ENCODE assay signal across 20 cellular contexts in genomic region chr5:2708132-2708531, GRCh38. TPM values are rescaled to one million over a fixed set of nuclear protein-coding genes. Genes with fewer than 3 reads are reported as not detected.
A peak's percentile ranks its signal among the peaks of the same experiment; 100 is the strongest.
DNase-seq lines count a peak whose midpoint lies in the region; ATAC-seq and TF ChIP-seq lines count a peak whose summit lies in the region.
"Had no signal": no experiment of that assay in that cellular context is flagged by ENCODE, and none has a peak within 500 bp of the region (broad histone marks: within the 10 kb centered on the region; RNA-seq: fewer than 3 reads in every experiment).

No MANE protein-coding gene starts in this region.

- H3K27me3 ChIP-seq in neuronal stem cell (ENCODE audit: control insufficient read depth in 3 of 3, insufficient read depth in 3 of 3, low read depth in 1 of 3, low read length in 3 of 3) = peaks cover 0 to 2% (median 0%) of the 10 kb centered on the region in 3 experiments
- H3K27me3 ChIP-seq: BE2C, BLaER1 had no signal

- no peak overlapping the region for H3K4me3 Mint-ChIP-seq in type B pancreatic cell
- H3K4me3 Mint-ChIP-seq: CD14-positive monocyte; CD4-positive, alpha-beta memory T cell; CD4-positive, CD25-positive, alpha-beta regulatory T cell; CD8-positive, alpha-beta memory T cell had no signal

- no peak overlapping the region for H2AFZ ChIP-seq in neuronal stem cell (ENCODE audit: low read length)

- WGBS in neuronal stem cell (ENCODE audit: extremely low coverage in 2 of 2, insufficient read length in 2 of 2, insufficient replicate concordance in 1 of 2), 2 donors = no CpG with 5 or more reads among the region's 15 CpGs

- no peak overlapping the region for H3K4me2 ChIP-seq in neuronal stem cell (ENCODE audit: insufficient read depth, low read length, poor library complexity, severe bottlenecking)
- H3K4me2 ChIP-seq: BLaER1 had no signal

- no peaks in the 10 kb centered on the region for H3K36me3 Mint-ChIP-seq in type B pancreatic cell
- H3K36me3 Mint-ChIP-seq in activated naive CD4-positive, alpha-beta T cell treated with anti-CD3 and anti-CD28 coated beads, Interleukin-2, amount 50 U/mL, for 72 hours = no peaks in the 10 kb centered on the region
- H3K36me3 Mint-ChIP-seq: CD14-positive monocyte; CD4-positive, alpha-beta memory T cell; CD4-positive, CD25-positive, alpha-beta regulatory T cell; CD8-positive, alpha-beta memory T cell had no signal

- TF ChIP-seq CTCF in type B pancreatic cell (conservative IDR thresholded peaks at IDR 0.05) = no peak

- H3K4me1 Mint-ChIP-seq in type B pancreatic cell (ENCODE audit: unreplicated experiment) = no peaks in the 10 kb centered on the region
- H3K4me1 Mint-ChIP-seq: CD14-positive monocyte; CD4-positive, alpha-beta memory T cell; CD4-positive, CD25-positive, alpha-beta regulatory T cell; CD8-positive, alpha-beta memory T cell had no signal

- peak overlapping the region; percentile 53 for H2AK5ac ChIP-seq in neuronal stem cell (ENCODE audit: low read depth, low read length)

- H3K27me3 Mint-ChIP-seq in type B pancreatic cell = peaks cover 15% of the 10 kb centered on the region
- H3K27me3 Mint-ChIP-seq: CD4-positive, CD25-positive, alpha-beta regulatory T cell had no signal

- ATAC-seq in activated naive CD4-positive, alpha-beta T cell treated with anti-CD3 and anti-CD28 coated beads, Interleukin-2, amount 50 U/mL, for 72 hours = no peak

- no peak overlapping the region for H3K14ac ChIP-seq in neuronal stem cell (ENCODE audit: low read length)

- no peak overlapping the region for H3K27ac ChIP-seq in neuronal stem cell (replicated peaks; ENCODE audit: low read length)
- H3K27ac ChIP-seq: BLaER1 had no signal

- H3K9me3 Mint-ChIP-seq in type B pancreatic cell = no peaks in the 10 kb centered on the region
- peaks cover 0 to 4% of the 10 kb centered on the region in 2 donors for H3K9me3 Mint-ChIP-seq in activated naive CD4-positive, alpha-beta T cell treated with anti-CD3 and anti-CD28 coated beads, Interleukin-2, amount 50 U/mL, for 72 hours

- no peak overlapping the region for H2BK120ac ChIP-seq in neuronal stem cell (ENCODE audit: low read depth, low read length)

- H3K9ac ChIP-seq in neuronal stem cell (ENCODE audit: low read depth, low read length, poor library complexity) = no peak overlapping the region
- H3K9ac ChIP-seq: BLaER1 had no signal

- no peak overlapping the region for H3K27ac Mint-ChIP-seq in type B pancreatic cell
- no peak overlapping the region for H3K27ac Mint-ChIP-seq in activated naive CD4-positive, alpha-beta T cell treated with anti-CD3 and anti-CD28 coated beads, Interleukin-2, amount 50 U/mL, for 72 hours
- H3K27ac Mint-ChIP-seq: CD14-positive monocyte; CD4-positive, alpha-beta memory T cell; CD4-positive, CD25-positive, alpha-beta regulatory T cell; CD8-positive, alpha-beta memory T cell had no signal

- peak; percentile 69 for DNase-seq in mesenteric fat pad (ENCODE audit: low spot score)
- DNase-seq in neuronal stem cell (ENCODE audit: low spot score) = no peak
- no peak for DNase-seq in type B pancreatic cell (ENCODE audit: extremely low spot score, unreplicated experiment)
- no peak for DNase-seq in activated naive CD4-positive, alpha-beta T cell treated with anti-CD3 and anti-CD28 coated beads, Interleukin-2, amount 50 U/mL, for 72 hours (ENCODE audit: low spot score in 2 of 2)
- no peak for DNase-seq in NCI-H1694 treated with DMSO at 0.1 percent for 48 hours (lab: John Stamatoyannopoulos, UW)
- DNase-seq: 8988T; ACHN; BE2C; C1 segment of cervical spinal cord; Calu3; CD4-positive, alpha-beta memory T cell; CD4-positive, CD25-positive, alpha-beta regulatory T cell; CD8-positive, alpha-beta memory T cell; COR-L47; DMS79 treated with DMSO at 0.1 percent for 48 hours; GF-D8 had no signal

- H3K9me3 ChIP-seq in neuronal stem cell (replicated peaks in 1 of 2; ENCODE audit: control insufficient read depth in 2 of 2, insufficient read depth in 1 of 2, low read depth in 1 of 2, low read length in 2 of 2) = peaks cover 0 to under 1% of the 10 kb centered on the region in 2 donors
- H3K9me3 ChIP-seq: BE2C, BLaER1 had no signal

- no peak overlapping the region for H2BK12ac ChIP-seq in neuronal stem cell (ENCODE audit: low read length)

- H4K91ac ChIP-seq in neuronal stem cell (ENCODE audit: low read depth, low read length, poor library complexity) = no peak overlapping the region

- no peak overlapping the region for H3K4ac ChIP-seq in neuronal stem cell (ENCODE audit: low read length)

- H2BK15ac ChIP-seq in neuronal stem cell (ENCODE audit: low read length) = peak overlapping the region; percentile 38

- no peak overlapping the region for H2BK5ac ChIP-seq in neuronal stem cell (ENCODE audit: low read length)

- H3K36me3 ChIP-seq in neuronal stem cell (replicated peaks in 1 of 2; ENCODE audit: control insufficient read depth in 2 of 2, insufficient read depth in 2 of 2, low read length in 2 of 2) = no peaks in the 10 kb centered on the region
- H3K36me3 ChIP-seq: BE2C, BLaER1 had no signal

- no peak overlapping the region for H3K4me3 ChIP-seq in neuronal stem cell (ENCODE audit: low read length in 2 of 2)
- H3K4me3 ChIP-seq: BLaER1 had no signal

- no peak overlapping the region for H3K18ac ChIP-seq in neuronal stem cell (ENCODE audit: low read length)

- H3K23ac ChIP-seq in neuronal stem cell (ENCODE audit: low read depth, low read length, poor library complexity) = no peak overlapping the region

- H4K8ac ChIP-seq in neuronal stem cell (ENCODE audit: low read depth, low read length) = no peak overlapping the region

- H3K79me1 ChIP-seq in neuronal stem cell (ENCODE audit: low read depth, low read length) = no peaks in the 10 kb centered on the region

- peaks cover 0 to 6% of the 10 kb centered on the region in 2 donors for H3K4me1 ChIP-seq in neuronal stem cell (ENCODE audit: control insufficient read depth in 2 of 2, insufficient read depth in 1 of 2, low read depth in 1 of 2, low read length in 2 of 2)
- H3K4me1 ChIP-seq: BE2C, BLaER1 had no signal

RNA-seq across cellular contexts. Expression of gene IRX2, which starts 43.3 kb away (rescaled TPM):
- total RNA-seq in mesenteric fat pad (0.45 TPM), type B pancreatic cell (ENCODE audit: low replicate concordance) (31.4 and 42.2 TPM in 2 replicates)
- polyA plus RNA-seq in neuronal stem cell (2013, experiment 1 of 2) = 9.6 TPM
- 9.3 TPM for polyA plus RNA-seq in neuronal stem cell (2013, experiment 2 of 2)
- not detected for total RNA-seq in activated naive CD4-positive, alpha-beta T cell treated with anti-CD3 and anti-CD28 coated beads, Interleukin-2, amount 50 U/mL, for 72 hours
- total RNA-seq: A673; Calu3; CD4-positive, alpha-beta memory T cell; CD4-positive, CD25-positive, alpha-beta regulatory T cell; CD8-positive, alpha-beta memory T cell had no signal
- polyA plus RNA-seq: AG04450; CD14-positive monocyte; CD4-positive, alpha-beta memory T cell; CD4-positive, CD25-positive, alpha-beta regulatory T cell; CD8-positive, alpha-beta memory T cell had no signal

Comparison
In these comparisons a context has a peak if more than half of its experiments do, and no peak if none do; other contexts are left out.
1. RNA of gene IRX2, which starts 43.3 kb away (total RNA-seq): 31.4 to 42.2 TPM in type B pancreatic cell; 0.45 TPM in mesenteric fat pad (single experiment) and not detected in activated naive CD4-positive, alpha-beta T cell treated with anti-CD3 and anti-CD28 coated beads, Interleukin-2, amount 50 U/mL, for 72 hours; every median in the first group is over 10 times any median in the second.